Comparison of ENCODE assay signal across 8 cellular contexts in genomic region chr3:126654571-126655393, GRCh38. TPM values are rescaled to one million over a fixed set of nuclear protein-coding genes. Genes with fewer than 3 reads are reported as not detected.
DNase-seq lines count a peak whose midpoint lies in the region; ATAC-seq and TF ChIP-seq lines count a peak whose summit lies in the region.

Gene TXNRD3 (minus strand): TSS chr3:126655124.

- no peaks in the 10 kb centered on the region for H3K36me3 ChIP-seq in DND-41 (ENCODE audit: insufficient read depth, low read length)
- no peaks in the 10 kb centered on the region for H3K36me3 ChIP-seq in WERI-Rb-1

- H3K4me1 Mint-ChIP-seq in MCF 10A (ENCODE audit: insufficient read depth, unreplicated experiment): peaks cover 8% of the 10 kb centered on the region

- H3K9ac ChIP-seq in DND-41 (ENCODE audit: low read depth, low read length): peak within 1 kb of the TSS; percentile 81

- peak; percentile 79 for ATAC-seq in DND-41 (ENCODE audit: insufficient read depth, low read depth)
- no peak for ATAC-seq in GM19452 (IDR thresholded peaks at IDR 0.05; ENCODE audit: unreplicated experiment)
- no peak for ATAC-seq in HG02759 (IDR thresholded peaks at IDR 0.05; ENCODE audit: unreplicated experiment)

- peaks cover 33% of the 10 kb centered on the region for H3K4me1 ChIP-seq in DND-41 (ENCODE audit: insufficient read depth, low read length)

- no peaks in the 10 kb centered on the region for H3K79me2 ChIP-seq in DND-41 (ENCODE audit: insufficient read depth, low read length)

- peak within 1 kb of the TSS; percentile 81 for H3K4me3 Mint-ChIP-seq in MCF 10A (ENCODE audit: unreplicated experiment)

- H3K27me3 ChIP-seq in DND-41 (ENCODE audit: insufficient read depth, low read length, poor library complexity): peaks cover 13% of the 10 kb centered on the region
- no peaks in the 10 kb centered on the region for H3K27me3 ChIP-seq in WERI-Rb-1 (ENCODE audit: insufficient read depth, low read depth, severe bottlenecking)

- H3K9me3 ChIP-seq in DND-41 (ENCODE audit: insufficient read depth, low read length, severe bottlenecking): no peaks in the 10 kb centered on the region
- H3K9me3 ChIP-seq in WERI-Rb-1 (ENCODE audit: severe bottlenecking): peaks cover 14% of the 10 kb centered on the region
- H3K9me3 ChIP-seq in iPS-18c (ENCODE audit: control insufficient read depth, insufficient read depth, low read length): peaks cover 5% of the 10 kb centered on the region

- CTCF ChIA-PET in MCF 10A (lab: Yijun Ruan, JAX): interaction anchor here (0.6 to 0.7 kb wide), 6 partner anchors 17 to 909 kb away, joined by 3 to 6 read pairs (median 4); no protein-coding TSS in a partner anchor

- TF ChIP-seq CTCF in DND-41 (IDR thresholded peaks at IDR 0.05; ENCODE audit: borderline replicate concordance, extremely low read depth, low read length, poor library complexity, severe bottlenecking): peak; percentile 41
- TF ChIP-seq CTCF in WERI-Rb-1 (IDR thresholded peaks at IDR 0.05; ENCODE audit: low read depth, low read length): peak; percentile 27; the same call in 1 of the 2 replicates
- peak; percentile 8 for TF ChIP-seq CTCF in MCF 10A (IDR thresholded peaks at IDR 0.05; ENCODE audit: unreplicated experiment)

- no peaks in the 10 kb centered on the region for H3K36me3 Mint-ChIP-seq in MCF 10A (ENCODE audit: insufficient read depth, unreplicated experiment)

- H2AFZ ChIP-seq in DND-41 (ENCODE audit: low read depth, low read length): peak within 1 kb of the TSS; percentile 91

- peak within 1 kb of the TSS; percentile 88 for H3K4me2 ChIP-seq in DND-41 (ENCODE audit: insufficient read depth, low read length)

- peak within 1 kb of the TSS; percentile 77 for H3K27ac Mint-ChIP-seq in MCF 10A (ENCODE audit: low read depth, unreplicated experiment)

- POLR2A ChIA-PET in MCF 10A (lab: Yijun Ruan, JAX): interaction anchor here (0.8 to 1.6 kb wide), 5 partner anchors 11 to 180 kb away, joined by 3 to 10 read pairs (median 6); no protein-coding TSS in a partner anchor

- peaks cover under 1% of the 10 kb centered on the region for H3K27me3 Mint-ChIP-seq in MCF 10A (ENCODE audit: insufficient read depth, unreplicated experiment)

- peak within 1 kb of the TSS; percentile 13 to 62; a peak in 3 of 4 replicates for H3K4me3 ChIP-seq in DND-41 (ENCODE audit: low read depth in 1 of 2, low read length in 2 of 2)
- H3K4me3 ChIP-seq in WERI-Rb-1 (ENCODE audit: low read depth, low read length): peak within 1 kb of the TSS; percentile 83
- H3K4me3 ChIP-seq in iPS-18c (ENCODE audit: insufficient read depth, low read depth, low read length): peak within 1 kb of the TSS; percentile 64
- H3K4me3 ChIP-seq in skeletal muscle cell (ENCODE audit: low read depth, low read length): peak within 1 kb of the TSS; percentile 58

- H3K9me3 Mint-ChIP-seq in MCF 10A (ENCODE audit: unreplicated experiment): no peaks in the 10 kb centered on the region

- intact Hi-C loops in MCF 10A (cut with micrococcal nuclease): no loop called here

- H3K27ac ChIP-seq in DND-41 (ENCODE audit: low read length): peak within 1 kb of the TSS; percentile 55; the same call in 1 of the 2 replicates
- peak within 1 kb of the TSS; percentile 94 for H3K27ac ChIP-seq in WERI-Rb-1

- H4K20me1 ChIP-seq in DND-41 (ENCODE audit: insufficient read depth, low read length): no peaks in the 10 kb centered on the region

- DNase-seq in DND-41 (peak; percentile 64), NCI-H1436 (lab: John Stamatoyannopoulos, UW) (peak; percentile 87), WERI-Rb-1 (peak; percentile 92), MCF 10A (ENCODE audit: unreplicated experiment) (peak; percentile 81), skeletal muscle cell (ENCODE audit: low read depth) (no peak)

- no TSS peak for BruUV-seq in MCF 10A (replicated peaks; lab: Mats Ljungman, UMichigan)

RNA-seq across cellular contexts. Expression of gene TXNRD3, which starts in this region (rescaled TPM):
- total RNA-seq in MCF 10A (2022): 10.0 and 12.9 TPM in 2 replicates
